1 cellular context compared by ENCODE assay signal in genomic region chr10:78927257-78927995, GRCh38.
TF ChIP-seq lines count a peak whose summit lies in the region.

No MANE protein-coding gene starts in this region.

TF ChIP-seq in SK-N-SH treated with all-trans-retinoic acid at 6 μM for 48 hours, 23 proteins besides CTCF, POLR2A, EP300 and RAD21 (continued from another document):
- TF ChIP-seq POU6F1 (CRISPR knock-in tag; IDR thresholded peaks at IDR 0.05; ENCODE audit: borderline replicate concordance, low read depth) (no peak), ZNF565 (CRISPR knock-in tag; conservative IDR thresholded peaks at IDR 0.05; ENCODE audit: low read depth) (no peak), BACH2 (CRISPR knock-in tag; IDR thresholded peaks at IDR 0.05; ENCODE audit: borderline replicate concordance) (no peak), GLIS3 (CRISPR knock-in tag; IDR thresholded peaks at IDR 0.05) (no peak), ZNF8 (CRISPR knock-in tag; IDR thresholded peaks at IDR 0.05) (no peak), ZC3H10 (CRISPR knock-in tag; IDR thresholded peaks at IDR 0.05) (no peak), ESRRG (CRISPR knock-in tag; IDR thresholded peaks at IDR 0.05) (no peak), OSR1 (CRISPR knock-in tag; IDR thresholded peaks at IDR 0.05) (no peak)
